ENCODE assay signal across 8 cellular contexts in the genomic region with DNA sequence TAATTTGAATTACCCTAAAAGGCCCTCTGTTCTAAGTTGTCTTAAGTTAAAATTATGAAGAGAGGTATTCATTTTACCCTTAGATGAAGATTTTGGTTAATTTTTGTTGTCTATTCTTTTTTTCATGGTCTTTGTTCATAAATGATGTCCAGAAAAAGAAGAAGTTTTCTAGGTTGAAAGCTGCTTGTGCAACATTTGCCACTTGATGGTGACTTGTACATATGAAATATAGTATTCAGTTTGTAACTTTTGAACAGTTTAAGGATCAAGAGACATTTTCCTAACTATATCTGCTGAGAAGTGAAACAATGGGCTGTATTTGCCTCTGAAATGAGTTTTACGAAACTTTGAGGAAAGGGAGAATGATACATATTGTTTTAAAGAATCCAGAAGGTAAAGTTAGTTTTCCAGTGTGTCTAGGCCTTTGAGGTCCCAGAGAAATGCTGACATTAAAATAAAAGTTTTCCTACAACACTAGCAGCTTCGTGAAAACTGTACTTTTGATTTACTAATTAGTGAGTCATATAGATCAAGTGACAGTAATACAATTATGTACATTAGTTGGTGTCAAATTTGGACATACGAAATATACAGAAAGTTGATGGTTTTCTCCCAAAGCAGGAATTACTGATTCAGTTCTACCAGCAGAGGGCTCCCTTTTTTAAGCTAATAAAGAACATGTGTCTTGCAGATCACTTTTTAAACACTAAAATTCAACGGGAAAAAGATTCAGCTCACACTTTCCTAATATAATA.
DNase-seq lines count a peak whose midpoint lies in the region; ATAC-seq and TF ChIP-seq lines count a peak whose summit lies in the region.

No MANE protein-coding gene starts in this region.

- POLR2A ChIA-PET in AG04450 (lab: Yijun Ruan, JAX), result no interaction called here

- no peak for TF ChIP-seq POLR2A in uterus (IDR thresholded peaks at IDR 0.05)

- CTCF ChIA-PET in AG04450 (lab: Charles Lee), result interaction anchor here (0.5 to 3.3 kb wide), 63 partner anchors 8 to 1678 kb away, joined by 3 to 52 read pairs (median 4); no protein-coding TSS in a partner anchor

- TF ChIP-seq CTCF in AG04450 (IDR thresholded peaks at IDR 0.05; ENCODE audit: low read depth, low read length) (peak; percentile 74), left lung (IDR thresholded peaks at IDR 0.05) (peak; percentile 67 to 68), uterus (IDR thresholded peaks at IDR 0.05) (peak; percentile 67 to 86 (median 75))

- no peak for ATAC-seq in left lung

- H3K27me3 ChIP-seq in AG04450 (ENCODE audit: control insufficient read depth, insufficient read depth, low read length), result no peaks in the 10 kb centered on the region
- no peaks in the 10 kb centered on the region for H3K27me3 ChIP-seq in left lung
- H3K27me3 ChIP-seq in uterus, result no peaks in the 10 kb centered on the region

- H3K9me3 ChIP-seq in AG04450 (ENCODE audit: control insufficient read depth, insufficient read depth, low read length), result no peaks in the 10 kb centered on the region
- no peaks in the 10 kb centered on the region for H3K9me3 ChIP-seq in left lung
- H3K9me3 ChIP-seq in uterus, result no peaks in the 10 kb centered on the region

- H3K27ac ChIP-seq in AG04450 (ENCODE audit: low read depth, low read length) (no peak overlapping the region), left lung (peak overlapping the region; percentile 51 to 83), uterus (peak overlapping the region; percentile 93 to 95)

- peaks cover 31 to 79% of the 10 kb centered on the region in 2 donors for H3K4me1 ChIP-seq in left lung
- H3K4me1 ChIP-seq in uterus, result peaks cover 0 to 15% of the 10 kb centered on the region in 2 donors

- intact Hi-C loops in left lung (cut with DNase I), result loop anchor here in 1 of 2 donors (5.0 kb wide), 1 partner anchor 176 kb away; no protein-coding TSS in a partner anchor
- intact Hi-C loops in uterus (cut with DNase I; ENCODE audit: low total_unique reads), result loop anchor here (5.0 to 10.0 kb wide), 2 partner anchors 179 to 676 kb away; no protein-coding TSS in a partner anchor

- no peak for DNase-seq in AG04450 (ENCODE audit: low read depth, low spot score)
- peak; percentile 84 for DNase-seq in G401 (ENCODE audit: low spot score)
- DNase-seq in NCI-H460 (ENCODE audit: extremely low read depth, low read depth), result peak; percentile 51
- DNase-seq in astrocyte of the hippocampus (ENCODE audit: low read depth, low spot score), result peak; percentile 72
- DNase-seq in left lung, result no peak
- no peak for DNase-seq in uterus
- DNase-seq in NCI-H1930 (lab: John Stamatoyannopoulos, UW), result no peak
- no peak for DNase-seq in stimulated activated CD4-positive, alpha-beta T cell treated with anti-CD3 and anti-CD28 coated beads, Interleukin-12 subunit alpha, Interleukin-12 subunit beta, amount 100 ng/mL, for 4 hours

- H3K36me3 ChIP-seq in left lung, result peaks cover 0 to 43% of the 10 kb centered on the region in 2 donors
- H3K36me3 ChIP-seq in uterus, result no peaks in the 10 kb centered on the region

- in situ Hi-C loops in G401 (cut with HindIII; ENCODE audit: low sequenced_read_pairs), result no loop called here

- no peak overlapping the region for H3K4me3 ChIP-seq in AG04450 (ENCODE audit: low read depth, low read length)
- no peak overlapping the region for H3K4me3 ChIP-seq in left lung
- no peak overlapping the region for H3K4me3 ChIP-seq in uterus

Comparison
In these comparisons a context has a peak if more than half of its experiments do, and no peak if none do; other contexts are left out.
1. DNase-seq: peak in G401 (single experiment), NCI-H460 (single experiment) and astrocyte of the hippocampus (single experiment); none in AG04450 (single experiment), left lung (0 of 2), uterus (0 of 2), NCI-H1930 (0 of 2) and stimulated activated CD4-positive, alpha-beta T cell treated with anti-CD3 and anti-CD28 coated beads, Interleukin-12 subunit alpha, Interleukin-12 subunit beta, amount 100 ng/mL, for 4 hours (single experiment).
2. Peak in every context shown above with its lines, with median percentiles within 50 percentile points of each other: CTCF ChIP-seq.